ENCODE assay signal across 28 cellular contexts in genomic region chr5:80920333-80920732, GRCh38. TPM values are rescaled to one million over a fixed set of nuclear protein-coding genes. Genes with fewer than 3 reads are reported as not detected.
"Had no signal": no experiment of that assay in that cellular context is flagged by ENCODE, and none has a peak within 500 bp of the region (broad histone marks: within the 10 kb centered on the region; RNA-seq: fewer than 3 reads in every experiment).

No MANE protein-coding gene starts in this region.

- H3K27ac Mint-ChIP-seq: activated CD8-positive, alpha-beta memory T cell treated with anti-CD3 and anti-CD28 coated beads, Interleukin-2, amount 10 ng/mL, durations not matched to agents 7 days and 5 days; activated naive CD4-positive, alpha-beta T cell treated with anti-CD3 and anti-CD28 coated beads, Interleukin-2, amount 50 U/mL, for 72 hours; activated T-cell treated with anti-CD3 and anti-CD28 coated beads, Interleukin-2, amount 50 U/mL, for 24 hours; activated T-helper 1 cell treated with anti-CD3 and anti-CD28 coated beads, Interleukin-12 subunit alpha, Interleukin-12 subunit beta, Interleukin-2, Interleukin-4 antibody, amounts not matched to agents 30 ng/mL and 10 ng/mL and 1 ng/mL, durations not matched to agents 14 hours and 24 hours and 36 hours; T-helper 1 cell treated with Interleukin-12 subunit alpha and Interleukin-12 subunit beta and Interleukin-4 antibody, amounts not matched to agents 30 μg/mL and 1 μg/mL, for 36 hours; WTC11 had no signal

- ATAC-seq: activated CD8-positive, alpha-beta memory T cell treated with anti-CD3 and anti-CD28 coated beads, Interleukin-2, amount 10 ng/mL, durations not matched to agents 7 days and 5 days; activated naive CD4-positive, alpha-beta T cell treated with anti-CD3 and anti-CD28 coated beads, Interleukin-2, amount 50 U/mL, for 72 hours; SK-N-SH treated with all-trans-retinoic acid at 6 μM for 48 hours had no signal

- DNase-seq: activated CD4-positive, alpha-beta T cell treated with anti-CD3 and anti-CD28 coated beads for 48 hours; activated CD4-positive, alpha-beta T cell treated with anti-CD3 and anti-CD28 coated beads, Interleukin-2, amount 50 U/mL, for 48 hours; activated CD4-positive, CD25-positive, alpha-beta regulatory T cell treated with anti-CD3 and anti-CD28 coated beads, Interleukin-2, amount 50 U/mL, for 72 hours; activated CD8-positive, alpha-beta memory T cell treated with anti-CD3 and anti-CD28 coated beads, Interleukin-2, amount 10 ng/mL, durations not matched to agents 7 days and 5 days; activated effector memory CD4-positive, alpha-beta T cell treated with Interleukin-2 at 50 U/mL for 16 hours; activated naive CD4-positive, alpha-beta T cell; activated T-cell treated with anti-CD3 and anti-CD28 coated beads, Interleukin-2, amount 50 U/mL, for 24 hours; cerebellar nuclear complex; NCI-H1092; NCI-H1417; NCI-H1930; NCI-H2171; NCI-H2227 treated with DMSO at 0.1 percent for 48 hours; NCI-H446 treated with DMSO at 0.1 percent for 48 hours; NCI-H526; NCI-H774; Peyer's patch; Right ventricle myocardium superior; T-helper 9 cell had no signal

- H3K4me3 Mint-ChIP-seq: activated CD8-positive, alpha-beta memory T cell treated with anti-CD3 and anti-CD28 coated beads, Interleukin-2, amount 10 ng/mL, durations not matched to agents 7 days and 5 days; activated T-cell treated with anti-CD3 and anti-CD28 coated beads, Interleukin-2, amount 50 U/mL, for 24 hours; activated T-helper 1 cell treated with anti-CD3 and anti-CD28 coated beads, Interleukin-12 subunit alpha, Interleukin-12 subunit beta, Interleukin-2, Interleukin-4 antibody, amounts not matched to agents 30 ng/mL and 10 ng/mL and 1 ng/mL, durations not matched to agents 14 hours and 24 hours and 36 hours; T-helper 1 cell treated with Interleukin-12 subunit alpha and Interleukin-12 subunit beta and Interleukin-4 antibody, amounts not matched to agents 30 μg/mL and 1 μg/mL, for 36 hours; WTC11 had no signal

- H3K9me3 Mint-ChIP-seq: activated T-cell treated with anti-CD3 and anti-CD28 coated beads, Interleukin-2, amount 50 U/mL, for 24 hours; activated T-helper 1 cell treated with anti-CD3 and anti-CD28 coated beads, Interleukin-12 subunit alpha, Interleukin-12 subunit beta, Interleukin-2, Interleukin-4 antibody, amounts not matched to agents 30 ng/mL and 10 ng/mL and 1 ng/mL, durations not matched to agents 14 hours and 24 hours and 36 hours; T-helper 1 cell treated with Interleukin-12 subunit alpha and Interleukin-12 subunit beta and Interleukin-4 antibody, amounts not matched to agents 30 μg/mL and 1 μg/mL, for 36 hours had no signal

- H3K9me3 ChIP-seq: Peyer's patch, SJCRH30 had no signal

- H3K4me2 ChIP-seq: KMS-11 had no signal

- H3K9ac ChIP-seq: KMS-11 had no signal

- H3K27me3 ChIP-seq: Peyer's patch, SJCRH30 had no signal

- H3K4me3 ChIP-seq: Peyer's patch, SJCRH30 had no signal

- H3K27me3 Mint-ChIP-seq: activated CD8-positive, alpha-beta memory T cell treated with anti-CD3 and anti-CD28 coated beads, Interleukin-2, amount 10 ng/mL, durations not matched to agents 7 days and 5 days; activated T-cell treated with anti-CD3 and anti-CD28 coated beads, Interleukin-2, amount 50 U/mL, for 24 hours had no signal

- H3K27ac ChIP-seq: KMS-11, Peyer's patch, RWPE1, SJCRH30 had no signal

- H3K36me3 Mint-ChIP-seq: activated naive CD4-positive, alpha-beta T cell treated with anti-CD3 and anti-CD28 coated beads, Interleukin-2, amount 50 U/mL, for 72 hours; WTC11 had no signal

- H3K36me3 ChIP-seq: Peyer's patch, SJCRH30 had no signal

- H3K4me1 ChIP-seq: Peyer's patch, SJCRH30 had no signal

RNA-seq across cellular contexts. Expression of gene RASGRF2, which starts 39.8 kb away (rescaled TPM):
- total RNA-seq: MCF 10A had no signal
